Comparison of ENCODE assay signal across 12 cellular contexts in genomic region chr11:76824980-76825725, GRCh38. TPM values are rescaled to one million over a fixed set of nuclear protein-coding genes. Genes with fewer than 3 reads are reported as not detected.
DNase-seq lines count a peak whose midpoint lies in the region; ATAC-seq, FAIRE-seq and TF ChIP-seq lines count a peak whose summit lies in the region.
"Had no signal": no experiment of that assay in that cellular context is flagged by ENCODE, and none has a peak within 500 bp of the region (broad histone marks: within the 10 kb centered on the region; RNA-seq: fewer than 3 reads in every experiment).

No MANE protein-coding gene starts in this region.

- peak overlapping the region; percentile 81 for H3K27ac ChIP-seq in PC-9

- intact Hi-C loops in PC-9 (cut with micrococcal nuclease; ENCODE audit: unreplicated experiment) = no loop called here

- no peaks in the 10 kb centered on the region for H3K9me3 Mint-ChIP-seq in stimulated activated effector memory CD8-positive, alpha-beta T cell treated with anti-CD3 and anti-CD28 coated beads, Interleukin-12 subunit alpha, Interleukin-12 subunit beta, amount 100 ng/mL, for 72 hours

- H3K4me1 ChIP-seq in PC-9 (replicated peaks; ENCODE audit: insufficient read depth) = peaks cover 38% of the 10 kb centered on the region

- no peak for FAIRE-seq in D721Med (lab: Jason Lieb, UNC)
- FAIRE-seq: frontal cortex had no signal

- POLR2A ChIA-PET in PC-9 (lab: Charles Lee; ENCODE audit: unreplicated experiment) = no interaction called here

- H3F3A ChIP-seq in PC-9 (ENCODE audit: insufficient read depth, low read depth) = peaks cover 31% of the 10 kb centered on the region

- no peaks in the 10 kb centered on the region for H3K79me2 ChIP-seq in PC-9 (ENCODE audit: low read depth)

- no peak overlapping the region for H3K4me3 Mint-ChIP-seq in stimulated activated effector memory CD8-positive, alpha-beta T cell treated with anti-CD3 and anti-CD28 coated beads, Interleukin-12 subunit alpha, Interleukin-12 subunit beta, amount 100 ng/mL, for 72 hours

- TF ChIP-seq CTCF in PC-9 (conservative IDR thresholded peaks at IDR 0.05) = no peak
- TF ChIP-seq CTCF in D721Med (IDR thresholded peaks at IDR 0.05; ENCODE audit: insufficient read depth, missing control alignments) = no peak

- no peaks in the 10 kb centered on the region for H3K36me3 Mint-ChIP-seq in stimulated activated effector memory CD8-positive, alpha-beta T cell treated with anti-CD3 and anti-CD28 coated beads, Interleukin-12 subunit alpha, Interleukin-12 subunit beta, amount 100 ng/mL, for 72 hours

- DNase-seq in NCI-H146 (lab: John Stamatoyannopoulos, UW) (peak; percentile 13), NCI-H146 treated with DMSO at 0.1 percent for 48 hours (lab: John Stamatoyannopoulos, UW; ENCODE audit: unreplicated experiment) (no peak), PC-9 (peak in 1 of 2 experiments; percentile 56), fibroblast of peridontal ligament (ENCODE audit: extremely low read depth) (peak; percentile 53), D721Med (ENCODE audit: insufficient read length, low spot score) (no peak), middle frontal gyrus (ENCODE audit: extremely low spot score, low spot score) (no peak)
- no peak for DNase-seq in stimulated activated effector memory CD8-positive, alpha-beta T cell treated with anti-CD3 and anti-CD28 coated beads, Interleukin-12 subunit alpha, Interleukin-12 subunit beta, amount 100 ng/mL, for 72 hours (ENCODE audit: low spot score in 2 of 2)
- DNase-seq: activated T-cell treated with anti-CD3 and anti-CD28 coated beads, Interleukin-2, amount 50 U/mL, for 1 hour; T-helper 2 cell had no signal

- ATAC-seq in stimulated activated effector memory CD8-positive, alpha-beta T cell treated with anti-CD3 and anti-CD28 coated beads, Interleukin-12 subunit alpha, Interleukin-12 subunit beta, amount 100 ng/mL, for 72 hours = no peak
- ATAC-seq in HG02588 (IDR thresholded peaks at IDR 0.05; ENCODE audit: unreplicated experiment) = no peak

- H3K36me3 ChIP-seq in PC-9 (ENCODE audit: low read depth) = no peaks in the 10 kb centered on the region

- no peaks in the 10 kb centered on the region for H3K27me3 ChIP-seq in PC-9 (ENCODE audit: insufficient read depth, low read depth)

- H2AFZ ChIP-seq in PC-9 = no peak overlapping the region

- peak overlapping the region; percentile 71 for H3K4me2 ChIP-seq in PC-9

- H4K20me1 ChIP-seq in PC-9 (ENCODE audit: insufficient read depth) = no peaks in the 10 kb centered on the region

- CTCF ChIA-PET in PC-9 (lab: Charles Lee) = no interaction called here

- no peak overlapping the region for H3K4me3 ChIP-seq in PC-9

- peaks cover 21% of the 10 kb centered on the region for H3K4me1 Mint-ChIP-seq in stimulated activated effector memory CD8-positive, alpha-beta T cell treated with anti-CD3 and anti-CD28 coated beads, Interleukin-12 subunit alpha, Interleukin-12 subunit beta, amount 100 ng/mL, for 72 hours

- no TSS peak for BruUV-seq in PC-9 (replicated peaks; lab: Mats Ljungman, UMichigan)

- H3K9me2 ChIP-seq in PC-9 (ENCODE audit: insufficient read depth) = no peaks in the 10 kb centered on the region

- peak overlapping the region; percentile 73 for H3K27ac Mint-ChIP-seq in stimulated activated effector memory CD8-positive, alpha-beta T cell treated with anti-CD3 and anti-CD28 coated beads, Interleukin-12 subunit alpha, Interleukin-12 subunit beta, amount 100 ng/mL, for 72 hours

- H3K9me3 ChIP-seq in PC-9 (ENCODE audit: insufficient read depth, low read depth) = no peaks in the 10 kb centered on the region

RNA-seq across cellular contexts. Expression of gene ACER3, which starts 35.6 kb away (rescaled TPM):
- total RNA-seq in PC-9 (2021) = 15.8 and 21.3 TPM in 2 replicates

RNA-seq across cellular contexts. Expression of gene TSKU, which starts 42.0 kb away (rescaled TPM):
- 89.3 and 99.4 TPM in 2 replicates for total RNA-seq in PC-9 (2021)
- total RNA-seq: mononuclear cell had no signal

Comparison
In these comparisons a context has a peak if more than half of its experiments do, and no peak if none do; other contexts are left out.
1. DNase-seq: peak in NCI-H146 (single experiment) and fibroblast of peridontal ligament (single experiment); none in NCI-H146 treated with DMSO at 0.1 percent for 48 hours (single experiment), stimulated activated effector memory CD8-positive, alpha-beta T cell treated with anti-CD3 and anti-CD28 coated beads, Interleukin-12 subunit alpha, Interleukin-12 subunit beta, amount 100 ng/mL, for 72 hours (0 of 2), D721Med (single experiment) and middle frontal gyrus (single experiment).